ENCODE assay signal across 17 cellular contexts in genomic region chr9:6268830-6269397, GRCh38. TPM values are rescaled to one million over a fixed set of nuclear protein-coding genes. Genes with fewer than 3 reads are reported as not detected.
A peak's percentile ranks its signal among the peaks of the same experiment; 100 is the strongest.
DNase-seq lines count a peak whose midpoint lies in the region; ATAC-seq, FAIRE-seq and TF ChIP-seq lines count a peak whose summit lies in the region.
"Had no signal": no experiment of that assay in that cellular context is flagged by ENCODE, and none has a peak within 500 bp of the region (broad histone marks: within the 10 kb centered on the region; RNA-seq: fewer than 3 reads in every experiment).

No MANE protein-coding gene starts in this region.

- no peaks in the 10 kb centered on the region for H3F3A ChIP-seq in neural progenitor cell (ENCODE audit: low read depth)

- H3K9ac ChIP-seq in colonic mucosa (ENCODE audit: low read depth in 2 of 2, low read length in 2 of 2), result no peak overlapping the region
- H3K9ac ChIP-seq in neural progenitor cell, result no peak overlapping the region
- no peak overlapping the region for H3K9ac ChIP-seq in mesenchymal stem cell (ENCODE audit: low read length)
- H3K9ac ChIP-seq: BLaER1 treated with 17β-estradiol and CSF1 and Interleukin-3, amounts not matched to agents 10 nM and 100 nM had no signal

- no peak overlapping the region for H3K14ac ChIP-seq in mesenchymal stem cell (ENCODE audit: low read length in 2 of 2)

- ATAC-seq in left colon (peak; percentile 95), pancreas (peak; percentile 21 to 76 (median 57))

- H3K27ac Mint-ChIP-seq in neural progenitor cell, result no peak overlapping the region
- H3K27ac Mint-ChIP-seq: CD4-positive, CD25-positive, alpha-beta regulatory T cell; HFFc6 had no signal

- peaks cover 2% of the 10 kb centered on the region for H3K27me3 Mint-ChIP-seq in neural progenitor cell (ENCODE audit: insufficient read depth, low read depth)
- H3K27me3 Mint-ChIP-seq: CD4-positive, CD25-positive, alpha-beta regulatory T cell had no signal

- no peaks in the 10 kb centered on the region for H3K79me2 ChIP-seq in neural progenitor cell (ENCODE audit: low read depth)

- H2AFZ ChIP-seq in neural progenitor cell (replicated peaks), result no peak overlapping the region
- no peak overlapping the region for H2AFZ ChIP-seq in mesenchymal stem cell (ENCODE audit: low read depth, low read length)

- no peaks in the 10 kb centered on the region for H3K4me1 ChIP-seq in colonic mucosa
- peaks cover 32 to 37% (median 34%) of the 10 kb centered on the region in 3 donors for H3K4me1 ChIP-seq in pancreas
- no peaks in the 10 kb centered on the region for H3K4me1 ChIP-seq in neural progenitor cell
- no peaks in the 10 kb centered on the region for H3K4me1 ChIP-seq in mesenchymal stem cell (ENCODE audit: control insufficient read depth, insufficient read depth, low read depth, low read length)
- H3K4me1 ChIP-seq: BLaER1 treated with 17β-estradiol and CSF1 and Interleukin-3, amounts not matched to agents 10 nM and 100 nM had no signal

- no peak overlapping the region for H4K91ac ChIP-seq in mesenchymal stem cell (ENCODE audit: low read length)

- H3K9me3 Mint-ChIP-seq in neural progenitor cell, result peaks cover 7% of the 10 kb centered on the region
- H3K9me3 Mint-ChIP-seq: HFFc6 had no signal

- H3K4me1 Mint-ChIP-seq in neural progenitor cell, result no peaks in the 10 kb centered on the region
- H3K4me1 Mint-ChIP-seq: CD4-positive, CD25-positive, alpha-beta regulatory T cell had no signal

- H2AK5ac ChIP-seq in mesenchymal stem cell (ENCODE audit: low read length, severe bottlenecking), result no peak overlapping the region

- H3K4me3 ChIP-seq in colonic mucosa (no peak overlapping the region), pancreas (no peak overlapping the region), neural progenitor cell (no peak overlapping the region), mesenchymal stem cell (ENCODE audit: insufficient read depth in 1 of 2, low read depth in 1 of 2, low read length in 2 of 2) (no peak overlapping the region)
- H3K4me3 ChIP-seq: BLaER1 treated with 17β-estradiol and CSF1 and Interleukin-3, amounts not matched to agents 10 nM and 100 nM had no signal

- no peaks in the 10 kb centered on the region for H3K36me3 Mint-ChIP-seq in neural progenitor cell
- H3K36me3 Mint-ChIP-seq: CD4-positive, CD25-positive, alpha-beta regulatory T cell had no signal

- H3K4me2 ChIP-seq in neural progenitor cell (no peak overlapping the region), mesenchymal stem cell (ENCODE audit: low read length, poor library complexity, severe bottlenecking) (no peak overlapping the region)
- H3K4me2 ChIP-seq: BLaER1 treated with 17β-estradiol and CSF1 and Interleukin-3, amounts not matched to agents 10 nM and 100 nM had no signal

- DNase-seq in colonic mucosa (peak; percentile 77), left colon (peak; percentile 29 to 44), pancreas (peak in 2 of 6 donors; percentile 15 to 62), neural progenitor cell (ENCODE audit: low spot score) (no peak), posterior cingulate gyrus (no peak), MV-4-11 (lab: John Stamatoyannopoulos, UW) (no peak), mesenchymal stem cell (no peak)
- DNase-seq: ACHN; CD4-positive, CD25-positive, alpha-beta regulatory T cell; DMS53; HCEC 1CT; HFFc6 had no signal

- no peak overlapping the region for H2BK12ac ChIP-seq in mesenchymal stem cell (ENCODE audit: low read length in 2 of 2)

- no peaks in the 10 kb centered on the region for H3K79me1 ChIP-seq in mesenchymal stem cell (replicated peaks; ENCODE audit: low read length, poor library complexity, severe bottlenecking)

- no peak for TF ChIP-seq CTCF in VCaP (conservative IDR thresholded peaks at IDR 0.05)
- TF ChIP-seq CTCF in colonic mucosa (IDR thresholded peaks at IDR 0.05), result no peak
- no peak for TF ChIP-seq CTCF in pancreas (IDR thresholded peaks at IDR 0.05)
- no peak for TF ChIP-seq CTCF in neural progenitor cell (IDR thresholded peaks at IDR 0.05)

- no peak overlapping the region for H3K4me3 Mint-ChIP-seq in neural progenitor cell
- H3K4me3 Mint-ChIP-seq: CD4-positive, CD25-positive, alpha-beta regulatory T cell; HFFc6 had no signal

- no peak overlapping the region for H2BK15ac ChIP-seq in mesenchymal stem cell (ENCODE audit: low read depth, poor library complexity, severe bottlenecking)

- intact Hi-C loops in colonic mucosa (cut with DNase I) (no loop called here), left colon (cut with DNase I, micrococcal nuclease) (no loop called here), pancreas (cut with DNase I) (no loop called here), posterior cingulate gyrus (cut with DNase I) (no loop called here)

- H3K4ac ChIP-seq in mesenchymal stem cell (ENCODE audit: low read depth in 1 of 2, low read length in 2 of 2), result no peak overlapping the region

- WGBS in pancreas, 2 donors, result 26 to 29% methylated on average over 3 of the region's 3 CpGs
- WGBS in mesenchymal stem cell, result no CpG with 5 or more reads among the region's 3 CpGs

- no peak overlapping the region for H4K8ac ChIP-seq in mesenchymal stem cell (ENCODE audit: low read length)

- H2BK120ac ChIP-seq in mesenchymal stem cell (ENCODE audit: low read depth, low read length), result no peak overlapping the region

- H3K36me3 ChIP-seq in colonic mucosa (no peaks in the 10 kb centered on the region), pancreas (no peaks in the 10 kb centered on the region), neural progenitor cell (no peaks in the 10 kb centered on the region), mesenchymal stem cell (ENCODE audit: control insufficient read depth in 1 of 2, insufficient read depth in 2 of 2, low read depth in 1 of 2, low read length in 2 of 2) (no peaks in the 10 kb centered on the region)
- H3K36me3 ChIP-seq: BLaER1 treated with 17β-estradiol and CSF1 and Interleukin-3, amounts not matched to agents 10 nM and 100 nM had no signal

- H3K27me3 ChIP-seq in colonic mucosa, result no peaks in the 10 kb centered on the region
- H3K27me3 ChIP-seq in pancreas, result no peaks in the 10 kb centered on the region
- H3K27me3 ChIP-seq in neural progenitor cell, result no peaks in the 10 kb centered on the region
- no peaks in the 10 kb centered on the region for H3K27me3 ChIP-seq in mesenchymal stem cell (ENCODE audit: control insufficient read depth in 1 of 2, insufficient read depth in 1 of 2, low read length in 2 of 2)
- H3K27me3 ChIP-seq: BLaER1 treated with 17β-estradiol and CSF1 and Interleukin-3, amounts not matched to agents 10 nM and 100 nM had no signal

- H4K20me1 ChIP-seq in neural progenitor cell (ENCODE audit: low read depth), result no peaks in the 10 kb centered on the region
- H4K20me1 ChIP-seq: BLaER1 treated with 17β-estradiol and CSF1 and Interleukin-3, amounts not matched to agents 10 nM and 100 nM had no signal

- H3K27ac ChIP-seq in VCaP, result peak overlapping the region; percentile 69
- H3K27ac ChIP-seq in colonic mucosa, result no peak overlapping the region
- H3K27ac ChIP-seq in pancreas, result peak overlapping the region in 2 of 4 donors; percentile 17 to 29
- H3K27ac ChIP-seq in neural progenitor cell, result no peak overlapping the region
- H3K27ac ChIP-seq in mesenchymal stem cell (ENCODE audit: low read length, poor library complexity, severe bottlenecking), result no peak overlapping the region
- H3K27ac ChIP-seq: BLaER1 treated with 17β-estradiol and CSF1 and Interleukin-3, amounts not matched to agents 10 nM and 100 nM had no signal

- H3K9me3 ChIP-seq in colonic mucosa (no peaks in the 10 kb centered on the region), pancreas (no peaks in the 10 kb centered on the region), neural progenitor cell (ENCODE audit: low read depth) (no peaks in the 10 kb centered on the region), mesenchymal stem cell (ENCODE audit: control insufficient read depth, low read length) (no peaks in the 10 kb centered on the region)

- peak; percentile 5 for FAIRE-seq in pancreas (lab: Jason Lieb, UNC)
- FAIRE-seq: HTR-8/SVneo had no signal

- no peak overlapping the region for H2BK5ac ChIP-seq in mesenchymal stem cell (ENCODE audit: low read depth, low read length, poor library complexity, severe bottlenecking)

- no peak overlapping the region for H3K23ac ChIP-seq in mesenchymal stem cell (ENCODE audit: low read length in 2 of 2)

- no peak overlapping the region for H3K18ac ChIP-seq in mesenchymal stem cell (ENCODE audit: low read depth in 1 of 2, low read length in 2 of 2)

RNA-seq across cellular contexts. Expression of gene IL33, which starts 53.3 kb away (rescaled TPM):
- total RNA-seq in colonic mucosa (10 to 100 TPM in 1 of 2 donors, 1 to 10 TPM in 1; 5.0 to 16.4 TPM), left colon (10 to 100 TPM in 1 of 2 donors, 1 to 10 TPM in 1; 5.3 to 11.4 TPM), pancreas (1 to 10 TPM; 1.7 to 5.7 (median 3.5) TPM), neural progenitor cell (ENCODE audit: low replicate concordance) (not detected in 2 replicates)
- 1 to 10 TPM; 3.4 to 4.8 TPM for polyA plus RNA-seq in pancreas
- 0.14 TPM for polyA plus RNA-seq in mesenchymal stem cell (2013, experiment 1 of 2)
- polyA plus RNA-seq in mesenchymal stem cell (2013, experiment 2 of 2), result 0.12 TPM
- total RNA-seq: A172; CD4-positive, CD25-positive, alpha-beta regulatory T cell; H4 had no signal
- polyA plus RNA-seq: CD4-positive, CD25-positive, alpha-beta regulatory T cell had no signal

RNA-seq across cellular contexts. Expression of gene TPD52L3, which starts 59.3 kb away (rescaled TPM):
- total RNA-seq in colonic mucosa, result not detected
- not detected for total RNA-seq in left colon
- total RNA-seq in pancreas, result not detected
- not detected for polyA plus RNA-seq in pancreas
- total RNA-seq in neural progenitor cell (ENCODE audit: low replicate concordance), result not detected in 2 replicates
- not detected for polyA plus RNA-seq in mesenchymal stem cell (2013, experiment 1 of 2)
- polyA plus RNA-seq in mesenchymal stem cell (2013, experiment 2 of 2), result not detected
- total RNA-seq: A172; CD4-positive, CD25-positive, alpha-beta regulatory T cell; H4; HFFc6 had no signal
- polyA plus RNA-seq: CD4-positive, CD25-positive, alpha-beta regulatory T cell had no signal

Comparison
In these comparisons a context has a peak if more than half of its experiments do, and no peak if none do; other contexts are left out.
1. DNase-seq: peak in colonic mucosa (single experiment) and left colon (2 of 2); none in neural progenitor cell (single experiment), posterior cingulate gyrus (0 of 10), MV-4-11 (single experiment) and mesenchymal stem cell (single experiment).